In the genomic region with DNA sequence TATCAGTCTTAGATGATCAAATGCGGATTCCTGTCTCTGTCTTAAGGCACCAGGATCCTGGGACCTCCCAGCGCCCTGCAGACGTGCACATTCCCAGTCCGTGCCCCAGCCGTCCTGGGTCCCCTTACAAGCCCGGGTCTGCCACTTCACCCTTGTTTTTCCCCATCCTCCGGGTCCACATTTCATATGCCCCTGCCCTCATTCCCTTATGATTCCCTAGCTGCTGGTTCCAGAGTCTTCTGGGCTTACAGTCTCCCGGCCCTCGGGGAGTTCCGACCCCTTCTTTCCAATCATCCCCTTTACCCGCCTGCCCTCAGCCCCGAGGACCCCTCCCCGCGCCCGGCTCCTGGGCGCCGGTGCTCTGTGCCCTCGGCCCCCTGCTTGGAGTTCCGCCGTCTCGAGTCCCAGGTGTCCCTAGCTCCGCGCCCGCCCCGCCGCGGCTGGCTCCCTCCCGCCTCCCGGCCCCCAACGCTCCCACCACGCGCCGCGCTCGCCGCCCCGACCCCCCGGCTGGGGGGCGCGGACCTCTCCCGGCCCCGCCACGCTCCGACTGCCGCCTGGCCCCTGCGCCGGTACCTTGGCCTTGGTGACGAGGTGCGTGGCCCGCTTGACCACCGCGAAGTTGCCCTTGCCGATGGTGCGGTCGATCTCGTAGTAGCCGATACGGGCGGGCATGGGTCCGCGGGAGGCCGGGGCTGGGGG, we compare ENCODE assay signal across 8 cellular contexts. TPM values are rescaled to one million over a fixed set of nuclear protein-coding genes. Genes with fewer than 3 reads are reported as not detected.
DNase-seq lines count a peak whose midpoint lies in the region; ATAC-seq and TF ChIP-seq lines count a peak whose summit lies in the region.

No MANE protein-coding gene starts in this region.

- peak; percentile 7 for ATAC-seq in HG03571 (IDR thresholded peaks at IDR 0.05; ENCODE audit: unreplicated experiment)
- peak; percentile 40 for ATAC-seq in WTC11
- peak; percentile 28 for ATAC-seq in stimulated activated naive CD8-positive, alpha-beta T cell treated with anti-CD3 and anti-CD28 coated beads, Interleukin-15, Interleukin-2, amounts not matched to agents 100 U/mL and 50 U/mL, for 24 hours

- no TSS peak for BruUV-seq in Caco-2 (replicated peaks; lab: Mats Ljungman, UMichigan)

- H3K4me3 Mint-ChIP-seq in Caco-2 (ENCODE audit: unreplicated experiment) (peak overlapping the region; percentile 77), WTC11 (peak overlapping the region; percentile 92)

- H3K27ac Mint-ChIP-seq in Caco-2 (ENCODE audit: unreplicated experiment) (peak overlapping the region; percentile 99), WTC11 (peak overlapping the region; percentile 95)

- intact Hi-C loops in Caco-2 (cut with micrococcal nuclease; ENCODE audit: unreplicated experiment): loop anchor here (1.0 to 5.0 kb wide), 7 partner anchors 76 to 310 kb away; a partner anchor contains a TSS

- H3K4me3 ChIP-seq in Caco-2 (ENCODE audit: low read depth, low read length): peak overlapping the region; percentile 90

- peaks cover 58% of the 10 kb centered on the region for H3K4me1 Mint-ChIP-seq in Caco-2 (ENCODE audit: low read depth, unreplicated experiment)
- H3K4me1 Mint-ChIP-seq in WTC11: peaks cover 40% of the 10 kb centered on the region

- CTCF ChIA-PET in Caco-2 (lab: Charles Lee): interaction anchor here (0.6 to 3.4 kb wide), 15 partner anchors 8 to 365 kb away, joined by 3 to 18 read pairs (median 3); a partner anchor contains a TSS
- CTCF ChIA-PET in WTC11 (lab: Charles Lee): interaction anchor here (0.6 to 2.1 kb wide), 10 partner anchors 14 to 310 kb away, joined by 3 to 11 read pairs (median 5); a partner anchor contains a TSS

- DNase-seq in Caco-2 (peak; percentile 61 to 66), GM20000 (ENCODE audit: low spot score) (peak; percentile 54), WTC11 (ENCODE audit: low spot score) (peak; percentile 51), dermis blood vessel endothelial cell (peak; percentile 49), lung microvascular endothelial cell (ENCODE audit: low read depth in 2 of 2) (peak; percentile 36 to 52), HuH-7.5 (ENCODE audit: low spot score) (no peak)
- peak; percentile 55 for DNase-seq in stimulated activated naive CD8-positive, alpha-beta T cell treated with anti-CD3 and anti-CD28 coated beads, Interleukin-15, Interleukin-2, amounts not matched to agents 100 U/mL and 50 U/mL, for 24 hours

- H3K9me3 ChIP-seq in Caco-2: no peaks in the 10 kb centered on the region

- H3K9me3 Mint-ChIP-seq in Caco-2 (ENCODE audit: unreplicated experiment): no peaks in the 10 kb centered on the region
- H3K9me3 Mint-ChIP-seq in WTC11: no peaks in the 10 kb centered on the region

- H3K4me1 ChIP-seq in Caco-2: peaks cover 55% of the 10 kb centered on the region

- H3K27me3 ChIP-seq in Caco-2 (replicated peaks; ENCODE audit: control insufficient read depth, insufficient read depth, low read length): no peaks in the 10 kb centered on the region

- 0 out of 2 replicates have a peak, but pooled peaks cover 1% of the 10 kb centered on the region for H3K36me3 ChIP-seq in Caco-2 (ENCODE audit: control insufficient read depth, insufficient read depth, low read length)

- POLR2A ChIA-PET in Caco-2 (lab: Charles Lee) (interaction anchor here (0.8 to 2.0 kb wide), 7 partner anchors 8 to 314 kb away, joined by 3 to 23 read pairs (median 5); a partner anchor contains a TSS), WTC11 (lab: Charles Lee) (interaction anchor here (0.7 to 1.0 kb wide), 3 partner anchors 46 to 306 kb away, joined by 3 read pairs; a partner anchor contains a TSS)

- H3K27me3 Mint-ChIP-seq in Caco-2 (ENCODE audit: insufficient read depth, unreplicated experiment) (no peaks in the 10 kb centered on the region), WTC11 (ENCODE audit: low read depth) (no peaks in the 10 kb centered on the region)

- TF ChIP-seq CTCF in Caco-2 (IDR thresholded peaks at IDR 0.05; ENCODE audit: insufficient read depth in 1 of 2, low read depth in 1 of 2, low read length in 1 of 2, severe bottlenecking in 1 of 2, unreplicated experiment in 1 of 2) (no peak), GM20000 (IDR thresholded peaks at IDR 0.05; ENCODE audit: extremely low read depth, missing control alignments) (no peak), WTC11 (IDR thresholded peaks at IDR 0.05) (no peak)

- H3K36me3 Mint-ChIP-seq in Caco-2 (ENCODE audit: insufficient read depth, unreplicated experiment) (peaks cover 17% of the 10 kb centered on the region), WTC11 (no peaks in the 10 kb centered on the region)

TF ChIP-seq in WTC11, 78 proteins besides CTCF, POLR2A, EP300 and RAD21 (continues in another document):
- TF ChIP-seq ZNF416 (CRISPR knock-in tag; IDR thresholded peaks at IDR 0.05) (no peak), ZNF671 (CRISPR knock-in tag; IDR thresholded peaks at IDR 0.05) (no peak), ZNF317 (CRISPR knock-in tag; IDR thresholded peaks at IDR 0.05; ENCODE audit: borderline replicate concordance, low read depth) (no peak), ZNF396 (CRISPR knock-in tag; IDR thresholded peaks at IDR 0.05; ENCODE audit: borderline replicate concordance) (no peak), FOXJ3 (CRISPR knock-in tag; IDR thresholded peaks at IDR 0.05; ENCODE audit: borderline replicate concordance) (no peak), GTF2I (CRISPR knock-in tag; conservative IDR thresholded peaks at IDR 0.05) (no peak), GABPB1 (CRISPR knock-in tag; IDR thresholded peaks at IDR 0.05) (no peak), KAT7 (CRISPR knock-in tag; IDR thresholded peaks at IDR 0.05; ENCODE audit: borderline replicate concordance) (0 out of 2 replicates have a peak, but pooled peaks have one; percentile 26), TEAD1 (CRISPR knock-in tag; IDR thresholded peaks at IDR 0.05) (0 out of 2 replicates have a peak, but pooled peaks have one; percentile 17)
- TF ChIP-seq, protein P1, sequence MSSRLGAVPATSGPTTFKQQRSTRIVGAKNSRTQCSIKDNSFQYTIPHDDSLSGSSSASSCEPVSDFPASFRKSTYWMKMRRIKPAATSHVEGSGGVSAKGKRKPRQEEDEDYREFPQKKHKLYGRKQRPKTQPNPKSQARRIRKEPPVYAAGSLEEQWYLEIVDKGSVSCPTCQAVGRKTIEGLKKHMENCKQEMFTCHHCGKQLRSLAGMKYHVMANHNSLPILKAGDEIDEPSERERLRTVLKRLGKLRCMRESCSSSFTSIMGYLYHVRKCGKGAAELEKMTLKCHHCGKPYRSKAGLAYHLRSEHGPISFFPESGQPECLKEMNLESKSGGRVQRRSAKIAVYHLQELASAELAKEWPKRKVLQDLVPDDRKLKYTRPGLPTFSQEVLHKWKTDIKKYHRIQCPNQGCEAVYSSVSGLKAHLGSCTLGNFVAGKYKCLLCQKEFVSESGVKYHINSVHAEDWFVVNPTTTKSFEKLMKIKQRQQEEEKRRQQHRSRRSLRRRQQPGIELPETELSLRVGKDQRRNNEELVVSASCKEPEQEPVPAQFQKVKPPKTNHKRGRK (CRISPR knock-in tag; IDR thresholded peaks at IDR 0.05; ENCODE audit: borderline replicate concordance): no peak
- TF ChIP-seq, protein P2, sequence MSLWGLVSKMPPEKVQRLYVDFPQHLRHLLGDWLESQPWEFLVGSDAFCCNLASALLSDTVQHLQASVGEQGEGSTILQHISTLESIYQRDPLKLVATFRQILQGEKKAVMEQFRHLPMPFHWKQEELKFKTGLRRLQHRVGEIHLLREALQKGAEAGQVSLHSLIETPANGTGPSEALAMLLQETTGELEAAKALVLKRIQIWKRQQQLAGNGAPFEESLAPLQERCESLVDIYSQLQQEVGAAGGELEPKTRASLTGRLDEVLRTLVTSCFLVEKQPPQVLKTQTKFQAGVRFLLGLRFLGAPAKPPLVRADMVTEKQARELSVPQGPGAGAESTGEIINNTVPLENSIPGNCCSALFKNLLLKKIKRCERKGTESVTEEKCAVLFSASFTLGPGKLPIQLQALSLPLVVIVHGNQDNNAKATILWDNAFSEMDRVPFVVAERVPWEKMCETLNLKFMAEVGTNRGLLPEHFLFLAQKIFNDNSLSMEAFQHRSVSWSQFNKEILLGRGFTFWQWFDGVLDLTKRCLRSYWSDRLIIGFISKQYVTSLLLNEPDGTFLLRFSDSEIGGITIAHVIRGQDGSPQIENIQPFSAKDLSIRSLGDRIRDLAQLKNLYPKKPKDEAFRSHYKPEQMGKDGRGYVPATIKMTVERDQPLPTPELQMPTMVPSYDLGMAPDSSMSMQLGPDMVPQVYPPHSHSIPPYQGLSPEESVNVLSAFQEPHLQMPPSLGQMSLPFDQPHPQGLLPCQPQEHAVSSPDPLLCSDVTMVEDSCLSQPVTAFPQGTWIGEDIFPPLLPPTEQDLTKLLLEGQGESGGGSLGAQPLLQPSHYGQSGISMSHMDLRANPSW (CRISPR knock-in tag; conservative IDR thresholded peaks at IDR 0.05; ENCODE audit: low read depth): no peak
- TF ChIP-seq, protein P3, sequence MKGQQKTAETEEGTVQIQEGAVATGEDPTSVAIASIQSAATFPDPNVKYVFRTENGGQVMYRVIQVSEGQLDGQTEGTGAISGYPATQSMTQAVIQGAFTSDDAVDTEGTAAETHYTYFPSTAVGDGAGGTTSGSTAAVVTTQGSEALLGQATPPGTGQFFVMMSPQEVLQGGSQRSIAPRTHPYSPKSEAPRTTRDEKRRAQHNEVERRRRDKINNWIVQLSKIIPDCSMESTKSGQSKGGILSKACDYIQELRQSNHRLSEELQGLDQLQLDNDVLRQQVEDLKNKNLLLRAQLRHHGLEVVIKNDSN (CRISPR knock-in tag; IDR thresholded peaks at IDR 0.05): no peak

RNA-seq across cellular contexts. Expression of a gene that starts 0.5 kb away (rescaled TPM):
- total RNA-seq in Caco-2 (2022) (65.7 and 69.4 TPM in 2 replicates), WTC11 (2021) (26.4 to 34.4 TPM (median 29.6 TPM) in 3 replicates), dermis blood vessel endothelial cell (12.9 and 16.7 TPM in 2 replicates), lung microvascular endothelial cell (6.1 and 6.3 TPM in 2 replicates)

RNA-seq across cellular contexts. Expression of a gene that starts 46.4 kb away (rescaled TPM):
- total RNA-seq in Caco-2 (2022) (167 and 168 TPM in 2 replicates), WTC11 (2021) (132 to 138 TPM (median 133 TPM) in 3 replicates), dermis blood vessel endothelial cell (231 and 325 TPM in 2 replicates), lung microvascular endothelial cell (141 and 188 TPM in 2 replicates)
